Comparison of ENCODE assay signal across 1 cellular context in genomic region chr5:74490814-74491213, GRCh38.
TF ChIP-seq lines count a peak whose summit lies in the region.

No MANE protein-coding gene starts in this region.

TF ChIP-seq in SK-N-SH, 30 proteins besides CTCF, POLR2A, EP300 and RAD21 (continued from another document):
- TF ChIP-seq TAF1 (IDR thresholded peaks at IDR 0.05; ENCODE audit: borderline replicate concordance, low read depth, low read length) = no peak
- no peak for TF ChIP-seq CHD2 (IDR thresholded peaks at IDR 0.05; ENCODE audit: low read length, partially characterized antibody)
